ENCODE assay signal across 30 cellular contexts in the genomic region with DNA sequence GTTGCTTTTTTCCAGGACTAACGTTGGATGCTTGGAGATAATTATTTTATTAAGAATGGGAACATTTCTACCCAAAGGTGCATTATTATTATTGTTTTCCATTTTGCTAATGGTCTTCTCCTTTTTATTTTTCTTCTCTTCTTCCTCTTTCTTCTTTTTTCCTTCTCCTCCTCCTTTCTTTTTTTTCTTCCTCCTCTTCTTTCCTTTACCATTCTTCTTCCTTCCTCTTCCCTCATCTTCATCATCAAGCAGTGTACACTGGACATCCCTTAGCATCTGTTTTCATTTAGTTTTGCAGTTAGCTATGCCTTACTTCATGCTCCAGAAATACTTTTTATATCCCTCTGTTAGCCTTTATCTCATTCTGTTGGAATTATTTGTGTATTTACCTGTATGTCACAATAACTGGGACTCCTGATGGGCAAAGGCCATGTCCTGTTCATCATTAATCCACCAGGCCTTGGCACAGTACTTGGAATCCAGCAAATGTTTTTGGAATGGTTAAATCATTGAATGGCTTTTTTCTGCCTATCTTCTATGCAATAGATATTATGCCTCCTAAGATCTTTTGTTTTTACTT.
"Had no signal": no experiment of that assay in that cellular context is flagged by ENCODE, and none has a peak within 500 bp of the region (broad histone marks: within the 10 kb centered on the region; RNA-seq: fewer than 3 reads in every experiment).

No MANE protein-coding gene starts in this region.

- H3K27me3 ChIP-seq: gastroesophageal sphincter, left lung, upper lobe of left lung, vagina had no signal

- H3K27me3 Mint-ChIP-seq: activated naive CD4-positive, alpha-beta T cell treated with anti-CD3 and anti-CD28 coated beads, Interleukin-2, amount 10 ng/mL, durations not matched to agents 7 days and 5 days; effector memory CD8-positive, alpha-beta T cell; stimulated activated naive CD8-positive, alpha-beta T cell treated with anti-CD3 and anti-CD28 coated beads, Interleukin-15, Interleukin-2, amounts not matched to agents 100 ng/mL and 50 ng/mL, for 24 hours; T-helper 17 cell had no signal

- H3K4me3 ChIP-seq: gastroesophageal sphincter, left lung, mucosa of descending colon, skin epidermis, thoracic aorta, upper lobe of left lung, vagina had no signal

- H3K4me3 Mint-ChIP-seq: activated naive CD4-positive, alpha-beta T cell treated with anti-CD3 and anti-CD28 coated beads, Interleukin-2, amount 10 ng/mL, durations not matched to agents 7 days and 5 days; activated T-helper 1 cell treated with anti-CD3 and anti-CD28 coated beads, Interleukin-12 subunit alpha, Interleukin-12 subunit beta, Interleukin-2, Interleukin-4 antibody, amounts not matched to agents 30 ng/mL and 10 ng/mL and 1 ng/mL, durations not matched to agents 14 hours and 24 hours and 36 hours; effector memory CD8-positive, alpha-beta T cell; nephron; stimulated activated effector memory CD8-positive, alpha-beta T cell treated with anti-CD3 and anti-CD28 coated beads, Interleukin-12 subunit alpha, Interleukin-12 subunit beta, amount 100 ng/mL, for 72 hours; stimulated activated naive CD8-positive, alpha-beta T cell treated with anti-CD3 and anti-CD28 coated beads, Interleukin-15, Interleukin-2, amounts not matched to agents 100 ng/mL and 50 ng/mL, for 24 hours; T-helper 17 cell had no signal

- ATAC-seq: activated CD4-positive, CD25-positive, alpha-beta regulatory T cell treated with anti-CD3 and anti-CD28 coated beads, Interleukin-2, amount 50 U/mL, for 24 hours; effector memory CD8-positive, alpha-beta T cell; esophagus mucosa; gastroesophageal sphincter; left lung; mucosa of descending colon; sciatic nerve; stimulated activated effector memory CD8-positive, alpha-beta T cell treated with anti-CD3 and anti-CD28 coated beads, Interleukin-12 subunit alpha, Interleukin-12 subunit beta, amount 100 ng/mL, for 72 hours; T-helper 17 cell had no signal

- H3K27ac ChIP-seq: gastroesophageal sphincter, left lung, skin epidermis, thoracic aorta, upper lobe of left lung, vagina, WERI-Rb-1 had no signal

- H3K36me3 Mint-ChIP-seq: activated naive CD4-positive, alpha-beta T cell treated with anti-CD3 and anti-CD28 coated beads, Interleukin-2, amount 10 ng/mL, durations not matched to agents 7 days and 5 days; stimulated activated effector memory CD8-positive, alpha-beta T cell treated with anti-CD3 and anti-CD28 coated beads, Interleukin-12 subunit alpha, Interleukin-12 subunit beta, amount 100 ng/mL, for 72 hours had no signal

- H3K36me3 ChIP-seq: gastroesophageal sphincter, left lung, thoracic aorta, upper lobe of left lung, vagina, WERI-Rb-1 had no signal

- H3K4me1 ChIP-seq: gastroesophageal sphincter, left lung, upper lobe of left lung, vagina had no signal

- H3K4me1 Mint-ChIP-seq: activated naive CD4-positive, alpha-beta T cell treated with anti-CD3 and anti-CD28 coated beads, Interleukin-2, amount 10 ng/mL, durations not matched to agents 7 days and 5 days; nephron; stimulated activated effector memory CD8-positive, alpha-beta T cell treated with anti-CD3 and anti-CD28 coated beads, Interleukin-12 subunit alpha, Interleukin-12 subunit beta, amount 100 ng/mL, for 72 hours had no signal

- H3K27ac Mint-ChIP-seq: activated naive CD4-positive, alpha-beta T cell treated with anti-CD3 and anti-CD28 coated beads, Interleukin-2, amount 10 ng/mL, durations not matched to agents 7 days and 5 days; activated T-helper 1 cell treated with anti-CD3 and anti-CD28 coated beads, Interleukin-12 subunit alpha, Interleukin-12 subunit beta, Interleukin-2, Interleukin-4 antibody, amounts not matched to agents 30 ng/mL and 10 ng/mL and 1 ng/mL, durations not matched to agents 14 hours and 24 hours and 36 hours; effector memory CD8-positive, alpha-beta T cell; nephron; stimulated activated effector memory CD8-positive, alpha-beta T cell treated with anti-CD3 and anti-CD28 coated beads, Interleukin-12 subunit alpha, Interleukin-12 subunit beta, amount 100 ng/mL, for 72 hours; stimulated activated naive CD8-positive, alpha-beta T cell treated with anti-CD3 and anti-CD28 coated beads, Interleukin-15, Interleukin-2, amounts not matched to agents 100 ng/mL and 50 ng/mL, for 24 hours; T-helper 17 cell had no signal

- DNase-seq: activated CD4-positive, alpha-beta T cell treated with anti-CD3 and anti-CD28 coated beads for 48 hours; activated CD4-positive, alpha-beta T cell treated with anti-CD3 and anti-CD28 coated beads, Interleukin-2, amount 50 U/mL, for 48 hours; activated CD8-positive, alpha-beta memory T cell treated with anti-CD3 and anti-CD28 coated beads for 24 hours; activated gamma-delta T cell; activated naive CD4-positive, alpha-beta T cell treated with anti-CD3 and anti-CD28 coated beads, Interleukin-2, amount 10 ng/mL, durations not matched to agents 7 days and 5 days; activated T-cell treated with anti-CD3 and anti-CD28 coated beads, Interleukin-2, amount 50 U/mL, for 1 hour; amygdala; caudate nucleus; cortex of kidney; effector memory CD8-positive, alpha-beta T cell; hypothalamus; kidney glomerular epithelial cell; left lung; mucosa of descending colon; stimulated activated CD4-positive, alpha-beta T cell treated with anti-CD3 and anti-CD28 coated beads, Interleukin-4, amount 100 ng/mL, for 24 hours; T-helper 17 cell; T1000; WERI-Rb-1 had no signal
